Comparison of ENCODE assay signal across 13 cellular contexts in the genomic region with DNA sequence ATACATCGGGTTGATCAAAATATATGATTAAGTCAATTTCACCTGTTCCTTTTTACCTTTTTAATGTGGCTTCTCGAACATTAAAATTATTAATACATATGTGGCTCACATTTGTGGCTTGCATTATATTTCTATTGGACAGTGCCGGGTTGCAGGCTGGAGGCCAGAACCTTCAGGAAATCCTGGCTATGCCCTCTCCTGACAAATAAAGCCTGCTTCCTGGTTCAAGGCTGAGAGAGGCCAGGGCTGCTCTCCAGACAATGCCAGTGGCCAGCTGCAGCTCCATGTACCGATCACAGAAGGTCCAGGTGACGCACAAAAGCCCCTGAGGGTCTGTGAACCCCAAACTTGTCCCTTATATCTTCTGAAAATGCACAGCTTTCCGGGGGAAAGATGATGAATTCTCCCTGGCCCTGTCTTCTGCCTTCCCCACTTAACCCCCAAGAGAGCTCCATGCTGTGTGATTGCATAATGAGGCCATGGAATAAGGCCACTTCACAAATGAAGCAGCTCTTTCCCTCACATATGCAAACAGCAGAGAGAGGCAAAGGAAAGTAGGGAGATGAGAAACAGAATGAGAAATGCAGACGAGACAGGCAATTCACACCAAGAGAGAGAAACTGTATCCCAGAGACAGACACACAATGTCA.
A peak's percentile ranks its signal among the peaks of the same experiment; 100 is the strongest.
DNase-seq lines count a peak whose midpoint lies in the region; ATAC-seq, FAIRE-seq and TF ChIP-seq lines count a peak whose summit lies in the region.
"Had no signal": no experiment of that assay in that cellular context is flagged by ENCODE, and none has a peak within 500 bp of the region (broad histone marks: within the 10 kb centered on the region; RNA-seq: fewer than 3 reads in every experiment).

No MANE protein-coding gene starts in this region.

- H3K27ac Mint-ChIP-seq in T-helper 1 cell treated with Interleukin-12 subunit alpha and Interleukin-12 subunit beta and Interleukin-4 antibody, amounts not matched to agents 30 μg/mL and 1 μg/mL, for 36 hours, result peak overlapping the region; percentile 67
- H3K27ac Mint-ChIP-seq in activated naive CD8-positive, alpha-beta T cell treated with anti-CD3 and anti-CD28 coated beads for 36 hours, result peak overlapping the region; percentile 43
- H3K27ac Mint-ChIP-seq in MCF 10A (ENCODE audit: low read depth, unreplicated experiment), result no peak overlapping the region

- CTCF ChIA-PET in MCF 10A (lab: Yijun Ruan, JAX), result no interaction called here

- H3K9me3 ChIP-seq in KOPT-K1 (ENCODE audit: insufficient read depth, low read length, poor library complexity, severe bottlenecking), result no peaks in the 10 kb centered on the region
- H3K9me3 ChIP-seq in pancreas, result no peaks in the 10 kb centered on the region
- H3K9me3 ChIP-seq: adrenal gland had no signal

- H3K4me1 ChIP-seq in pancreas, result no peaks in the 10 kb centered on the region
- H3K4me1 ChIP-seq: adrenal gland had no signal

- H3K4me1 Mint-ChIP-seq in T-helper 1 cell treated with Interleukin-12 subunit alpha and Interleukin-12 subunit beta and Interleukin-4 antibody, amounts not matched to agents 30 μg/mL and 1 μg/mL, for 36 hours (ENCODE audit: low read depth), result peaks cover 57% of the 10 kb centered on the region
- peaks cover 62% of the 10 kb centered on the region for H3K4me1 Mint-ChIP-seq in activated naive CD8-positive, alpha-beta T cell treated with anti-CD3 and anti-CD28 coated beads for 36 hours
- no peaks in the 10 kb centered on the region for H3K4me1 Mint-ChIP-seq in MCF 10A (ENCODE audit: insufficient read depth, unreplicated experiment)

- H3K36me3 Mint-ChIP-seq in T-helper 1 cell treated with Interleukin-12 subunit alpha and Interleukin-12 subunit beta and Interleukin-4 antibody, amounts not matched to agents 30 μg/mL and 1 μg/mL, for 36 hours (ENCODE audit: low read depth), result peaks cover 2% of the 10 kb centered on the region
- peaks cover 14% of the 10 kb centered on the region for H3K36me3 Mint-ChIP-seq in activated naive CD8-positive, alpha-beta T cell treated with anti-CD3 and anti-CD28 coated beads for 36 hours
- no peaks in the 10 kb centered on the region for H3K36me3 Mint-ChIP-seq in MCF 10A (ENCODE audit: insufficient read depth, unreplicated experiment)

- H3K4me3 ChIP-seq in pancreas, result no peak overlapping the region
- H3K4me3 ChIP-seq: adrenal gland had no signal

- no peak for FAIRE-seq in pancreas (lab: Jason Lieb, UNC)

- H3K36me3 ChIP-seq in KOPT-K1 (ENCODE audit: insufficient read depth, low read length), result no peaks in the 10 kb centered on the region
- no peaks in the 10 kb centered on the region for H3K36me3 ChIP-seq in pancreas
- H3K36me3 ChIP-seq: adrenal gland had no signal

- peak overlapping the region; percentile 33 for H3K4me3 Mint-ChIP-seq in T-helper 1 cell treated with Interleukin-12 subunit alpha and Interleukin-12 subunit beta and Interleukin-4 antibody, amounts not matched to agents 30 μg/mL and 1 μg/mL, for 36 hours
- H3K4me3 Mint-ChIP-seq in activated naive CD8-positive, alpha-beta T cell treated with anti-CD3 and anti-CD28 coated beads for 36 hours, result no peak overlapping the region
- no peak overlapping the region for H3K4me3 Mint-ChIP-seq in MCF 10A (ENCODE audit: unreplicated experiment)

- 63 to 64% methylated on average over 7 of the region's 7 CpGs for WGBS in pancreas, 2 donors

- H3K27ac ChIP-seq in KOPT-K1 (ENCODE audit: low read depth, low read length, poor library complexity, severe bottlenecking) (peak overlapping the region; percentile 39), pancreas (no peak overlapping the region)

- DNase-seq in T-helper 1 cell, result no peak
- no peak for DNase-seq in activated naive CD8-positive, alpha-beta T cell treated with anti-CD3 and anti-CD28 coated beads for 36 hours
- DNase-seq in pancreas, result no peak
- no peak for DNase-seq in T1000 (lab: John Stamatoyannopoulos, UW)
- DNase-seq in MCF 10A (ENCODE audit: unreplicated experiment), result no peak
- DNase-seq in effector CD4-positive, alpha-beta T cell, result no peak
- DNase-seq: ACHN; adrenal gland; mesendoderm; NCI-H446; stimulated activated CD8-positive, alpha-beta memory T cell treated with anti-CD3 and anti-CD28 coated beads, Interleukin-4, amount 100 ng/mL, for 48 hours had no signal

- POLR2A ChIA-PET in MCF 10A (lab: Yijun Ruan, JAX), result no interaction called here

- no peaks in the 10 kb centered on the region for H3K27me3 ChIP-seq in pancreas

- no TSS peak for BruUV-seq in MCF 10A (replicated peaks; lab: Mats Ljungman, UMichigan)

- H3K27me3 Mint-ChIP-seq in T-helper 1 cell treated with Interleukin-12 subunit alpha and Interleukin-12 subunit beta and Interleukin-4 antibody, amounts not matched to agents 30 μg/mL and 1 μg/mL, for 36 hours (ENCODE audit: low read depth), result no peaks in the 10 kb centered on the region
- H3K27me3 Mint-ChIP-seq in activated naive CD8-positive, alpha-beta T cell treated with anti-CD3 and anti-CD28 coated beads for 36 hours, result no peaks in the 10 kb centered on the region
- peaks cover 47% of the 10 kb centered on the region for H3K27me3 Mint-ChIP-seq in MCF 10A (ENCODE audit: insufficient read depth, unreplicated experiment)

- intact Hi-C loops in pancreas (cut with DNase I), result no loop called here
- intact Hi-C loops in MCF 10A (cut with micrococcal nuclease), result no loop called here

- ATAC-seq in pancreas, result peak in 3 of 4 donors; percentile 32 to 55 (median 50)

- TF ChIP-seq CTCF in pancreas (IDR thresholded peaks at IDR 0.05), result no peak
- TF ChIP-seq CTCF in MCF 10A (IDR thresholded peaks at IDR 0.05; ENCODE audit: unreplicated experiment), result no peak

- no peaks in the 10 kb centered on the region for H3K9me3 Mint-ChIP-seq in T-helper 1 cell treated with Interleukin-12 subunit alpha and Interleukin-12 subunit beta and Interleukin-4 antibody, amounts not matched to agents 30 μg/mL and 1 μg/mL, for 36 hours
- no peaks in the 10 kb centered on the region for H3K9me3 Mint-ChIP-seq in activated naive CD8-positive, alpha-beta T cell treated with anti-CD3 and anti-CD28 coated beads for 36 hours
- H3K9me3 Mint-ChIP-seq in MCF 10A (ENCODE audit: unreplicated experiment), result no peaks in the 10 kb centered on the region
